20 cellular contexts compared by ENCODE assay signal in the genomic region with DNA sequence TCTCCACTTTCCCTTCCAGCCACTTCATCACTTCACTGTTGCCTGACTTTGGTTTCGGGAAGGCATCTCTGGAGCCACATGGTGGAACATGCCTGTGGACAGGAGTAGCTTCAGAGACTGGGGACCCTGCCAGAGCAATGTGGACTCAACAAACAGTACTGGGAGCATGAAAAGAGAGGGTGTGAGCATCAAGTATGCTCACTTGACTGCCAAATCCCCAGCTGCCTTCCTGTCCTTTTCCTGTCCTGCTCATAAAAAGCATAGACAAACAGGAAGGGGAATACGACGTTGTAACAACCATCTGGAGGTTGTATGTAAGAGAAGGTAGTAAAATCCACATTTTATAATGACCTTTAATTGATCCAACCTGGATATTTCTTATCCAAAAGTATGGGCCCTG.
DNase-seq lines count a peak whose midpoint lies in the region; ATAC-seq and TF ChIP-seq lines count a peak whose summit lies in the region.
"Had no signal": no experiment of that assay in that cellular context is flagged by ENCODE, and none has a peak within 500 bp of the region (broad histone marks: within the 10 kb centered on the region; RNA-seq: fewer than 3 reads in every experiment).

No MANE protein-coding gene starts in this region.

- TF ChIP-seq CTCF in PC-3 (conservative IDR thresholded peaks at IDR 0.05; ENCODE audit: low read depth, low read length) (no peak), mucosa of descending colon (IDR thresholded peaks at IDR 0.05) (no peak)
- TF ChIP-seq CTCF in CD4-positive, alpha-beta T cell (IDR thresholded peaks at IDR 0.05) = no peak

- no peaks in the 10 kb centered on the region for H3F3A ChIP-seq in PC-3 (ENCODE audit: low read length, unreplicated experiment)

- no peak overlapping the region for H3K4me3 ChIP-seq in BLaER1 treated with 17β-estradiol and CSF1 and Interleukin-3, amounts not matched to agents 10 nM and 100 nM
- H3K4me3 ChIP-seq in PC-3 (ENCODE audit: low read length) (0 out of 2 replicates have a peak overlapping the region, but pooled peaks have one; percentile 4), mucosa of descending colon (no peak overlapping the region)
- H3K4me3 ChIP-seq: body of pancreas, dorsolateral prefrontal cortex, esophagus squamous epithelium, GM12878, testis had no signal

- peak overlapping the region; percentile 25; the same call in 1 of the 2 replicates for H2AFZ ChIP-seq in PC-3 (ENCODE audit: low read length)

- POLR2A ChIA-PET in PC-3 (lab: Charles Lee; ENCODE audit: unreplicated experiment) = interaction anchor here (0.5 to 2.0 kb wide), 3 partner anchors 61 to 379 kb away, joined by 4 to 10 read pairs (median 9); partner anchors contain the start of gene CSRNP3
- POLR2A ChIA-PET in CD4-positive, alpha-beta T cell (lab: Charles Lee) = no interaction called here
- POLR2A ChIA-PET in activated CD4-positive, alpha-beta memory T cell treated with anti-CD3 and anti-CD28 coated beads for 36 hours (lab: Charles Lee) = no interaction called here

- no peak overlapping the region for H3K27ac Mint-ChIP-seq in activated T-helper 17 cell treated with anti-CD3 and anti-CD28 coated beads, Interleukin-2, amount 50 U/mL, for 72 hours
- no peak overlapping the region for H3K27ac Mint-ChIP-seq in CD4-positive, alpha-beta T cell
- H3K27ac Mint-ChIP-seq in activated CD4-positive, alpha-beta memory T cell treated with anti-CD3 and anti-CD28 coated beads for 36 hours = no peak overlapping the region
- H3K27ac Mint-ChIP-seq: activated CD4-positive, alpha-beta T cell treated with anti-CD3 and anti-CD28 coated beads for 36 hours; activated naive CD4-positive, alpha-beta T cell treated with anti-CD3 and anti-CD28 coated beads, Interleukin-2, amount 10 ng/mL, durations not matched to agents 7 days and 5 days; CD14-positive monocyte had no signal

- CTCF ChIA-PET in PC-3 (lab: Charles Lee) = interaction anchor here (0.6 to 0.7 kb wide), 2 partner anchors 289 to 466 kb away, joined by 3 to 5 read pairs; no protein-coding TSS in a partner anchor
- CTCF ChIA-PET in CD4-positive, alpha-beta T cell (lab: Charles Lee) = no interaction called here
- CTCF ChIA-PET in activated CD4-positive, alpha-beta memory T cell treated with anti-CD3 and anti-CD28 coated beads for 36 hours (lab: Charles Lee) = no interaction called here

- BruUV-seq in PC-3 (replicated peaks; lab: Mats Ljungman, UMichigan) = no TSS peak

- peak; percentile 32 for DNase-seq in DMS79 treated with DMSO at 0.1 percent for 48 hours (lab: John Stamatoyannopoulos, UW)
- peak; percentile 83 for DNase-seq in PC-3
- peak in 1 of 3 donors; percentile 44 for DNase-seq in mucosa of descending colon
- DNase-seq in CD4-positive, alpha-beta T cell = no peak
- no peak for DNase-seq in activated CD4-positive, alpha-beta memory T cell treated with anti-CD3 and anti-CD28 coated beads for 36 hours
- DNase-seq: activated CD4-positive, alpha-beta T cell treated with anti-CD3 and anti-CD28 coated beads for 36 hours; activated naive CD4-positive, alpha-beta T cell treated with anti-CD3 and anti-CD28 coated beads, Interleukin-2, amount 10 ng/mL, durations not matched to agents 7 days and 5 days; body of pancreas; dorsolateral prefrontal cortex; esophagus squamous epithelium; IMR-90; NCI-H446 treated with DMSO at 0.1 percent for 48 hours; stimulated activated CD4-positive, alpha-beta T cell treated with anti-CD3 and anti-CD28 coated beads, Interleukin-4, amount 100 ng/mL, for 24 hours; T1000; testis had no signal

- H3K27me3 Mint-ChIP-seq in activated T-helper 17 cell treated with anti-CD3 and anti-CD28 coated beads, Interleukin-2, amount 50 U/mL, for 72 hours = peaks cover 14% of the 10 kb centered on the region
- peaks cover 13% of the 10 kb centered on the region for H3K27me3 Mint-ChIP-seq in CD4-positive, alpha-beta T cell
- H3K27me3 Mint-ChIP-seq in activated CD4-positive, alpha-beta memory T cell treated with anti-CD3 and anti-CD28 coated beads for 36 hours = peaks cover 5% of the 10 kb centered on the region

- no peaks in the 10 kb centered on the region for H3K36me3 ChIP-seq in BLaER1 treated with 17β-estradiol and CSF1 and Interleukin-3, amounts not matched to agents 10 nM and 100 nM
- no peaks in the 10 kb centered on the region for H3K36me3 ChIP-seq in PC-3 (ENCODE audit: low read depth, low read length)
- H3K36me3 ChIP-seq in mucosa of descending colon (ENCODE audit: low read depth) = no peaks in the 10 kb centered on the region
- H3K36me3 ChIP-seq: esophagus squamous epithelium, neutrophil had no signal

- no peak overlapping the region for H3K4me3 Mint-ChIP-seq in activated T-helper 17 cell treated with anti-CD3 and anti-CD28 coated beads, Interleukin-2, amount 50 U/mL, for 72 hours
- no peak overlapping the region for H3K4me3 Mint-ChIP-seq in CD4-positive, alpha-beta T cell
- H3K4me3 Mint-ChIP-seq in activated CD4-positive, alpha-beta memory T cell treated with anti-CD3 and anti-CD28 coated beads for 36 hours = no peak overlapping the region
- H3K4me3 Mint-ChIP-seq: activated CD4-positive, alpha-beta T cell treated with anti-CD3 and anti-CD28 coated beads for 36 hours; activated naive CD4-positive, alpha-beta T cell treated with anti-CD3 and anti-CD28 coated beads, Interleukin-2, amount 10 ng/mL, durations not matched to agents 7 days and 5 days; CD14-positive monocyte had no signal

- H3K4me1 Mint-ChIP-seq in activated T-helper 17 cell treated with anti-CD3 and anti-CD28 coated beads, Interleukin-2, amount 50 U/mL, for 72 hours = no peaks in the 10 kb centered on the region
- H3K4me1 Mint-ChIP-seq in CD4-positive, alpha-beta T cell (ENCODE audit: low read depth) = no peaks in the 10 kb centered on the region
- H3K4me1 Mint-ChIP-seq in activated CD4-positive, alpha-beta memory T cell treated with anti-CD3 and anti-CD28 coated beads for 36 hours (ENCODE audit: low read depth) = no peaks in the 10 kb centered on the region
- H3K4me1 Mint-ChIP-seq: activated CD4-positive, alpha-beta T cell treated with anti-CD3 and anti-CD28 coated beads for 36 hours; activated naive CD4-positive, alpha-beta T cell treated with anti-CD3 and anti-CD28 coated beads, Interleukin-2, amount 10 ng/mL, durations not matched to agents 7 days and 5 days; CD14-positive monocyte had no signal

- ATAC-seq in PC-3 = peak; percentile 73
- peak; percentile 86 for ATAC-seq in mucosa of descending colon
- no peak for ATAC-seq in activated T-helper 17 cell treated with anti-CD3 and anti-CD28 coated beads, Interleukin-2, amount 50 U/mL, for 72 hours (replicated peaks)
- ATAC-seq in CD4-positive, alpha-beta T cell (ENCODE audit: poor library complexity) = no peak
- ATAC-seq: activated CD4-positive, alpha-beta T cell treated with anti-CD3 and anti-CD28 coated beads for 36 hours; body of pancreas; GM12878 had no signal

- intact Hi-C loops in PC-3 (cut with micrococcal nuclease) = loop anchor here (1.0 to 10.0 kb wide), 5 partner anchors 21 to 547 kb away; partner anchors contain the start of genes CSRNP3 and TTC21B
- intact Hi-C loops in mucosa of descending colon (cut with DNase I, micrococcal nuclease) = loop anchor here in 1 of 2 donors (10.0 kb wide), 2 partner anchors 297 to 477 kb away; no protein-coding TSS in a partner anchor
- intact Hi-C loops in CD4-positive, alpha-beta T cell (cut with DNase I, micrococcal nuclease) = no loop called here
- intact Hi-C loops in activated CD4-positive, alpha-beta memory T cell treated with anti-CD3 and anti-CD28 coated beads for 36 hours (cut with micrococcal nuclease) = loop anchor here (10.0 kb wide), 1 partner anchor 413 kb away; no protein-coding TSS in a partner anchor

- H4K20me1 ChIP-seq in BLaER1 treated with 17β-estradiol and CSF1 and Interleukin-3, amounts not matched to agents 10 nM and 100 nM = no peaks in the 10 kb centered on the region
- H4K20me1 ChIP-seq in PC-3 (ENCODE audit: low read length) = no peaks in the 10 kb centered on the region

- peaks cover 0 to 10% (median 0%) of the 10 kb centered on the region in 11 experiments; a peak in 6 of 22 replicates for H3K9me3 ChIP-seq in BLaER1 treated with 17β-estradiol and CSF1 and Interleukin-3, amounts not matched to agents 10 nM and 100 nM (replicated peaks in 1 of 11)
- H3K9me3 ChIP-seq in PC-3 (ENCODE audit: low read length) (no peaks in the 10 kb centered on the region), mucosa of descending colon (no peaks in the 10 kb centered on the region)
- H3K9me3 ChIP-seq in CD4-positive, alpha-beta T cell (ENCODE audit: control insufficient read depth, low read length) = no peaks in the 10 kb centered on the region
- H3K9me3 ChIP-seq: body of pancreas, esophagus squamous epithelium, neutrophil, testis had no signal

- H3K9me3 Mint-ChIP-seq in activated T-helper 17 cell treated with anti-CD3 and anti-CD28 coated beads, Interleukin-2, amount 50 U/mL, for 72 hours = no peaks in the 10 kb centered on the region
- H3K9me3 Mint-ChIP-seq in CD4-positive, alpha-beta T cell = no peaks in the 10 kb centered on the region
- no peaks in the 10 kb centered on the region for H3K9me3 Mint-ChIP-seq in activated CD4-positive, alpha-beta memory T cell treated with anti-CD3 and anti-CD28 coated beads for 36 hours
- H3K9me3 Mint-ChIP-seq: activated naive CD4-positive, alpha-beta T cell treated with anti-CD3 and anti-CD28 coated beads, Interleukin-2, amount 10 ng/mL, durations not matched to agents 7 days and 5 days had no signal

- H3K27me3 ChIP-seq in BLaER1 treated with 17β-estradiol and CSF1 and Interleukin-3, amounts not matched to agents 10 nM and 100 nM = no peaks in the 10 kb centered on the region
- no peaks in the 10 kb centered on the region for H3K27me3 ChIP-seq in PC-3 (ENCODE audit: low read length)
- peaks cover 4% of the 10 kb centered on the region for H3K27me3 ChIP-seq in CD4-positive, alpha-beta T cell (ENCODE audit: control insufficient read depth, insufficient read depth, low read length)
- H3K27me3 ChIP-seq: body of pancreas, dorsolateral prefrontal cortex, esophagus squamous epithelium, neutrophil, testis had no signal

- H3K9ac ChIP-seq in BLaER1 treated with 17β-estradiol and CSF1 and Interleukin-3, amounts not matched to agents 10 nM and 100 nM = no peak overlapping the region
- H3K9ac ChIP-seq in PC-3 (ENCODE audit: low read length) = peak overlapping the region; percentile 30; the same call in 1 of the 2 replicates

- H3K27ac ChIP-seq in BLaER1 treated with 17β-estradiol and CSF1 and Interleukin-3, amounts not matched to agents 10 nM and 100 nM = no peak overlapping the region
- peak overlapping the region; percentile 76 for H3K27ac ChIP-seq in PC-3 (ENCODE audit: low read length)
- no peak overlapping the region for H3K27ac ChIP-seq in CD4-positive, alpha-beta T cell (ENCODE audit: low read depth, low read length)
- H3K27ac ChIP-seq: body of pancreas, dorsolateral prefrontal cortex, esophagus squamous epithelium, neutrophil, testis had no signal

- H3K79me2 ChIP-seq in PC-3 (ENCODE audit: low read length) = no peaks in the 10 kb centered on the region

- H3K36me3 Mint-ChIP-seq in activated T-helper 17 cell treated with anti-CD3 and anti-CD28 coated beads, Interleukin-2, amount 50 U/mL, for 72 hours (ENCODE audit: low read depth) = no peaks in the 10 kb centered on the region
- no peaks in the 10 kb centered on the region for H3K36me3 Mint-ChIP-seq in CD4-positive, alpha-beta T cell (ENCODE audit: low read depth)
- no peaks in the 10 kb centered on the region for H3K36me3 Mint-ChIP-seq in activated CD4-positive, alpha-beta memory T cell treated with anti-CD3 and anti-CD28 coated beads for 36 hours
- H3K36me3 Mint-ChIP-seq: activated naive CD4-positive, alpha-beta T cell treated with anti-CD3 and anti-CD28 coated beads, Interleukin-2, amount 10 ng/mL, durations not matched to agents 7 days and 5 days; CD14-positive monocyte had no signal

- peaks cover 0 to 6% (median 2%) of the 10 kb centered on the region in 10 experiments; a peak in 5 of 20 replicates for H3K4me1 ChIP-seq in BLaER1 treated with 17β-estradiol and CSF1 and Interleukin-3, amounts not matched to agents 10 nM and 100 nM
- H3K4me1 ChIP-seq in PC-3 (ENCODE audit: insufficient read depth, low read length) = peaks cover 41% of the 10 kb centered on the region
- no peaks in the 10 kb centered on the region for H3K4me1 ChIP-seq in mucosa of descending colon (ENCODE audit: low read depth)
- H3K4me1 ChIP-seq: body of pancreas, esophagus squamous epithelium, testis had no signal

- H3K4me2 ChIP-seq in BLaER1 treated with 17β-estradiol and CSF1 and Interleukin-3, amounts not matched to agents 10 nM and 100 nM = peak overlapping the region in 6 of 11 experiments; percentile 12 to 36 (median 25); a peak in 6 of 22 replicates
- H3K4me2 ChIP-seq in PC-3 (ENCODE audit: low read length) = peak overlapping the region; percentile 52

- H3K9me2 ChIP-seq in PC-3 (replicated peaks; ENCODE audit: low read length) = no peaks in the 10 kb centered on the region

Comparison
In these comparisons a context has a peak if more than half of its experiments do, and no peak if none do; other contexts are left out.
1. DNase-seq: peak in DMS79 treated with DMSO at 0.1 percent for 48 hours (single experiment) and PC-3 (single experiment); none in CD4-positive, alpha-beta T cell (0 of 10) and activated CD4-positive, alpha-beta memory T cell treated with anti-CD3 and anti-CD28 coated beads for 36 hours (single experiment).
2. ATAC-seq: peak in PC-3 (single experiment) and mucosa of descending colon (single experiment); none in activated T-helper 17 cell treated with anti-CD3 and anti-CD28 coated beads, Interleukin-2, amount 50 U/mL, for 72 hours (single experiment) and CD4-positive, alpha-beta T cell (single experiment).
3. intact Hi-C loops: an anchor here in PC-3 (1.0 to 10.0 kb wide) and activated CD4-positive, alpha-beta memory T cell treated with anti-CD3 and anti-CD28 coated beads for 36 hours (10.0 kb wide); none called in CD4-positive, alpha-beta T cell.